Comparison of ENCODE assay signal across 12 cellular contexts in the genomic region with DNA sequence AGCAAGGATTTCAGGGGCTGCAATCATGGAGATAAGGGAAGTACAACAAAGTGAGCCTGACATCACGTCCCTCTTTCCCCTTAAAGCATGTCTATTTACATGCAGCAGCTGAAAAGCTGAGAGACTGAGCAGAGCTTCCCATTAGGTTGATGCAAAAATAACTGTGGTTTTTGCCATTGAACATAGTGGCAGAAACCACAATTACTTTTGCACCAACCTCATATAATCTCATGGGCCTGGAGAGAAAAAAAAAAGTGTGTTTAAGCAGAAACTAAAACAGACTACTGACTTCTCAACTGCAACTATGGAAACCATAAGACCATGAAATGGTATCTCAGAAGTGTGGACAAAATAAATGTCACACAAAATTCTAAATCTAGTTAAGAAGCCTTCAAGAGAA. TPM values are rescaled to one million over a fixed set of nuclear protein-coding genes. Genes with fewer than 3 reads are reported as not detected.
DNase-seq lines count a peak whose midpoint lies in the region; ATAC-seq, FAIRE-seq and TF ChIP-seq lines count a peak whose summit lies in the region.
"Had no signal": no experiment of that assay in that cellular context is flagged by ENCODE, and none has a peak within 500 bp of the region (broad histone marks: within the 10 kb centered on the region; RNA-seq: fewer than 3 reads in every experiment).

No MANE protein-coding gene starts in this region.

- FAIRE-seq in endothelial cell of umbilical vein (lab: Jason Lieb, UNC): peak; percentile 53
- FAIRE-seq: colon had no signal

- 100% methylated on average over 1 of the region's 1 CpG for WGBS in mammary epithelial cell (ENCODE audit: low coverage, missing lambda C conversion rate)
- WGBS in transverse colon (ENCODE audit: low coverage in 1 of 2), 2 donors: 85% methylated on average over 1 of the region's 1 CpG; no CpG with 5 or more reads in 1 of the 2 donors

- peaks cover 20% of the 10 kb centered on the region for H3K4me1 Mint-ChIP-seq in MCF 10A (ENCODE audit: insufficient read depth, unreplicated experiment)

- POLR2A ChIA-PET in MCF 10A (lab: Yijun Ruan, JAX): no interaction called here
- POLR2A ChIA-PET in OCI-LY7 (lab: Charles Lee): interaction anchor here (0.7 to 5.7 kb wide), 6 partner anchors 13 to 70 kb away, joined by 3 to 39 read pairs (median 4); partner anchors contain the start of genes CCDC12 and NBEAL2
- POLR2A ChIA-PET in endothelial cell of umbilical vein (lab: Charles Lee): no interaction called here

- H3K27ac ChIP-seq in mammary epithelial cell (ENCODE audit: insufficient read depth, low read depth, low read length): no peak overlapping the region
- peak overlapping the region; percentile 100 for H3K27ac ChIP-seq in OCI-LY7 (ENCODE audit: low read depth, low read length, poor library complexity, severe bottlenecking)
- H3K27ac ChIP-seq in endothelial cell of umbilical vein (ENCODE audit: insufficient read depth, low read depth, low read length): no peak overlapping the region
- H3K27ac ChIP-seq in transverse colon: peak overlapping the region; percentile 68 to 87 (median 78)

- intact Hi-C loops in MCF 10A (cut with micrococcal nuclease) (no loop called here), mammary epithelial cell (cut with micrococcal nuclease) (no loop called here), OCI-LY7 (cut with micrococcal nuclease; ENCODE audit: unreplicated experiment) (loop anchor here (5.0 kb wide), 3 partner anchors 234 to 454 kb away; partner anchors contain the start of genes PTPN23 and SETD2), endothelial cell of umbilical vein (cut with micrococcal nuclease) (loop anchor here (5.0 to 10.0 kb wide), 2 partner anchors 397 to 439 kb away; no protein-coding TSS in a partner anchor), transverse colon (cut with DNase I; ENCODE audit: low total_unique reads) (no loop called here)

- H3K4me2 ChIP-seq in mammary epithelial cell (ENCODE audit: insufficient read depth, low read depth, low read length) (no peak overlapping the region), OCI-LY7 (ENCODE audit: low read length) (peak overlapping the region; percentile 82), endothelial cell of umbilical vein (ENCODE audit: insufficient read depth, low read length) (no peak overlapping the region)

- H3K27ac Mint-ChIP-seq in MCF 10A (ENCODE audit: low read depth, unreplicated experiment): peak overlapping the region; percentile 36

- H3K27me3 ChIP-seq in mammary epithelial cell (ENCODE audit: insufficient read depth, low read length) (no peaks in the 10 kb centered on the region), endothelial cell of umbilical vein (ENCODE audit: control insufficient read depth in 2 of 2, insufficient read depth in 2 of 2, low read length in 2 of 2) (no peaks in the 10 kb centered on the region), transverse colon (no peaks in the 10 kb centered on the region)

- H3K4me3 ChIP-seq in mammary epithelial cell (replicated peaks in 1 of 3; ENCODE audit: insufficient read depth in 1 of 3, low read depth in 2 of 3, low read length in 3 of 3): no peak overlapping the region
- peak overlapping the region; percentile 52 for H3K4me3 ChIP-seq in OCI-LY7 (ENCODE audit: low read depth, low read length, poor library complexity, severe bottlenecking)
- no peak overlapping the region for H3K4me3 ChIP-seq in endothelial cell of umbilical vein (replicated peaks in 1 of 3; ENCODE audit: insufficient read depth in 1 of 3, low read depth in 1 of 3, low read length in 3 of 3)
- no peak overlapping the region for H3K4me3 ChIP-seq in transverse colon

- BruUV-seq in MCF 10A (replicated peaks; lab: Mats Ljungman, UMichigan) (no TSS peak), mammary epithelial cell (replicated peaks; lab: Mats Ljungman, UMichigan) (no TSS peak), OCI-LY7 (replicated peaks; lab: Mats Ljungman, UMichigan) (no TSS peak), endothelial cell of umbilical vein (replicated peaks; lab: Mats Ljungman, UMichigan) (no TSS peak)

- H3K9me2 ChIP-seq in OCI-LY7 (ENCODE audit: insufficient read depth, low read length): no peaks in the 10 kb centered on the region

- H3K36me3 Mint-ChIP-seq in MCF 10A (ENCODE audit: insufficient read depth, unreplicated experiment): peaks cover 37% of the 10 kb centered on the region

- H3K79me2 ChIP-seq in mammary epithelial cell (ENCODE audit: insufficient read depth, low read length): peaks cover 79% of the 10 kb centered on the region
- peaks cover 70% of the 10 kb centered on the region for H3K79me2 ChIP-seq in OCI-LY7 (ENCODE audit: insufficient read depth, low read depth, low read length)
- H3K79me2 ChIP-seq in endothelial cell of umbilical vein (ENCODE audit: control insufficient read depth, insufficient read depth, low read length): peaks cover 61% of the 10 kb centered on the region

- H3K9me3 ChIP-seq in mammary epithelial cell (replicated peaks; ENCODE audit: insufficient read depth, low read length) (no peaks in the 10 kb centered on the region), OCI-LY7 (ENCODE audit: low read length) (no peaks in the 10 kb centered on the region), endothelial cell of umbilical vein (replicated peaks; ENCODE audit: control insufficient read depth, insufficient read depth, low read length) (no peaks in the 10 kb centered on the region), transverse colon (no peaks in the 10 kb centered on the region)

- H3K9me3 Mint-ChIP-seq in MCF 10A (ENCODE audit: unreplicated experiment): no peaks in the 10 kb centered on the region

- no peak overlapping the region for H2AFZ ChIP-seq in mammary epithelial cell (ENCODE audit: low read depth, low read length)
- no peak overlapping the region for H2AFZ ChIP-seq in OCI-LY7 (ENCODE audit: low read length)
- H2AFZ ChIP-seq in endothelial cell of umbilical vein (ENCODE audit: low read depth, low read length): no peak overlapping the region

- TF ChIP-seq EP300 in transverse colon (IDR thresholded peaks at IDR 0.05; ENCODE audit: low read depth): no peak

- H4K20me1 ChIP-seq in mammary epithelial cell (ENCODE audit: insufficient read depth, low read length) (no peaks in the 10 kb centered on the region), OCI-LY7 (ENCODE audit: insufficient read depth, low read length) (0 out of 2 replicates have a peak, but pooled peaks cover 4% of the 10 kb centered on the region), endothelial cell of umbilical vein (replicated peaks; ENCODE audit: control insufficient read depth, extremely low read depth, insufficient read depth, low read length) (no peaks in the 10 kb centered on the region)

- no peaks in the 10 kb centered on the region for H3K9me1 ChIP-seq in endothelial cell of umbilical vein (replicated peaks; ENCODE audit: control insufficient read depth, extremely low read depth, insufficient read depth, low read length)

- ATAC-seq in GM18505 (IDR thresholded peaks at IDR 0.05; ENCODE audit: unreplicated experiment): no peak

- CTCF ChIA-PET in MCF 10A (lab: Yijun Ruan, JAX) (interaction anchor here (0.7 to 1.4 kb wide), 2 partner anchors 9 to 19 kb away, joined by 3 to 8 read pairs; no protein-coding TSS in a partner anchor), mammary epithelial cell (lab: Charles Lee; ENCODE audit: low non-redundant PET) (no interaction called here), OCI-LY7 (lab: Charles Lee; ENCODE audit: unreplicated experiment) (no interaction called here), endothelial cell of umbilical vein (lab: Charles Lee) (interaction anchor here (0.7 to 1.7 kb wide), 4 partner anchors 48 to 100 kb away, joined by 3 to 5 read pairs (median 4); partner anchors contain the start of gene CCDC12)

- DNase-seq in MCF 10A (ENCODE audit: unreplicated experiment) (no peak), mammary epithelial cell (no peak), OCI-LY7 (ENCODE audit: low spot score) (peak; percentile 77), endothelial cell of umbilical vein (ENCODE audit: low read depth, low spot score) (no peak), transverse colon (no peak), GM03348 (ENCODE audit: low spot score) (no peak), NCI-H1436 treated with DMSO at 0.1 percent for 48 hours (lab: John Stamatoyannopoulos, UW) (no peak)
- DNase-seq: NCI-H187, SHP77 treated with DMSO at 0.1 percent for 48 hours had no signal

- TF ChIP-seq POLR2A in endothelial cell of umbilical vein (IDR thresholded peaks at IDR 0.05; ENCODE audit: low read depth, low read length) (no peak), transverse colon (IDR thresholded peaks at IDR 0.05) (no peak), GM18505 (IDR thresholded peaks at IDR 0.05; ENCODE audit: borderline replicate concordance, extremely low read depth, insufficient read depth, insufficient read length) (no peak)

- dilution Hi-C loops in mammary epithelial cell (cut with HindIII; ENCODE audit: low sequenced_read_pairs): no loop called here
- dilution Hi-C loops in endothelial cell of umbilical vein (cut with MboI; ENCODE audit: extremely low pct_ligation_motif_present, low sequenced_read_pairs): no loop called here

- H3K4me1 ChIP-seq in mammary epithelial cell (ENCODE audit: insufficient read depth, low read length) (peaks cover 35% of the 10 kb centered on the region), OCI-LY7 (ENCODE audit: insufficient read depth, low read length, poor library complexity, severe bottlenecking) (peaks cover 94% of the 10 kb centered on the region), endothelial cell of umbilical vein (ENCODE audit: control insufficient read depth, extremely low read depth, insufficient read depth, low read length) (peaks cover 54% of the 10 kb centered on the region), transverse colon (peaks cover 56 to 75% (median 67%) of the 10 kb centered on the region in 4 donors)

- no peak overlapping the region for H3K4me3 Mint-ChIP-seq in MCF 10A (ENCODE audit: unreplicated experiment)

- no peak overlapping the region for H3K9ac ChIP-seq in mammary epithelial cell (ENCODE audit: insufficient read depth, low read length)
- H3K9ac ChIP-seq in endothelial cell of umbilical vein (replicated peaks; ENCODE audit: extremely low read depth, insufficient read depth, low read length): no peak overlapping the region

- H3K36me3 ChIP-seq in mammary epithelial cell (ENCODE audit: insufficient read depth, low read length) (peaks cover 3% of the 10 kb centered on the region), OCI-LY7 (ENCODE audit: insufficient read depth, low read length) (peaks cover 76% of the 10 kb centered on the region), endothelial cell of umbilical vein (ENCODE audit: control insufficient read depth in 2 of 2, extremely low read depth in 1 of 2, insufficient read depth in 2 of 2, low read length in 2 of 2) (peaks cover 0 to 16% of the 10 kb centered on the region in 2 experiments), transverse colon (peaks cover 0 to 8% (median 3%) of the 10 kb centered on the region in 4 donors)

- no peak for TF ChIP-seq CTCF in MCF 10A (IDR thresholded peaks at IDR 0.05; ENCODE audit: unreplicated experiment)
- TF ChIP-seq CTCF in mammary epithelial cell (conservative IDR thresholded peaks at IDR 0.05 in 1 of 2, IDR thresholded peaks at IDR 0.05 in 1 of 2; ENCODE audit: extremely low read depth in 1 of 2, insufficient read depth in 1 of 2, low read depth in 1 of 2, low read length in 2 of 2): no peak
- no peak for TF ChIP-seq CTCF in OCI-LY7 (conservative IDR thresholded peaks at IDR 0.05; ENCODE audit: low read length)
- no peak for TF ChIP-seq CTCF in endothelial cell of umbilical vein (IDR thresholded peaks at IDR 0.05; ENCODE audit: extremely low read depth in 1 of 2, insufficient read depth in 1 of 2, low read depth in 1 of 2, low read length in 2 of 2)
- TF ChIP-seq CTCF in transverse colon (IDR thresholded peaks at IDR 0.05): no peak

- in situ Hi-C loops in mammary epithelial cell (cut with MboI; ENCODE audit: low sequenced_read_pairs in 2 of 2): no loop called here
- in situ Hi-C loops in transverse colon (cut with MboI; ENCODE audit: low pct_ligation_motif_present in 1 of 4, low pct_unique_long_range_greater_than_20kb in 1 of 4, low sequenced_read_pairs in 3 of 4): loop anchor here in 1 of 4 donors (10.0 kb wide), 1 partner anchor 67 kb away; no protein-coding TSS in a partner anchor

- no peaks in the 10 kb centered on the region for H3K27me3 Mint-ChIP-seq in MCF 10A (ENCODE audit: insufficient read depth, unreplicated experiment)

RNA-seq across cellular contexts. Expression of gene CCDC12, which starts 48.2 kb away (rescaled TPM):
- total RNA-seq in MCF 10A (2022) (43.9 and 45.9 TPM in 2 replicates), mammary epithelial cell (10 to 100 TPM; 17.8 to 42.1 TPM), OCI-LY7 (2022) (107 and 116 TPM in 2 replicates), endothelial cell of umbilical vein (45.0 and 50.5 TPM in 2 replicates), transverse colon (10 to 100 TPM; 50.1 to 72.9 (median 53.0) TPM)
- polyA plus RNA-seq in mammary epithelial cell (31.4 TPM), endothelial cell of umbilical vein (31.2 and 35.1 TPM in 2 replicates)
- polyA minus RNA-seq in mammary epithelial cell (19.6 TPM), endothelial cell of umbilical vein (64.5 and 73.4 TPM in 2 replicates)
- 74.9 and 102 TPM in 2 replicates for total RNA-seq in OCI-LY7 (2014; rRNA removed; shearing (Covaris generic))
- 48.1 and 49.0 TPM in 2 replicates for polyA plus RNA-seq in endothelial cell of umbilical vein (2011; cell fraction: cytosol; rRNA removed)
- polyA plus RNA-seq in endothelial cell of umbilical vein (2011; cell fraction: nucleus; rRNA removed): 58.5 and 62.2 TPM in 2 replicates
- 24.0 and 28.2 TPM in 2 replicates for polyA plus RNA-seq in endothelial cell of umbilical vein (2012)
- polyA minus RNA-seq in endothelial cell of umbilical vein (2011; cell fraction: cytosol; rRNA and poly(A)+ RNA removed): 13.3 TPM
- polyA minus RNA-seq in endothelial cell of umbilical vein (2011; cell fraction: nucleus; rRNA and poly(A)+ RNA removed): 64.2 and 70.6 TPM in 2 replicates

RNA-seq across cellular contexts. Expression of gene PTH1R, which starts 50.8 kb away (rescaled TPM):
- total RNA-seq in MCF 10A (2022): not detected in 2 replicates
- total RNA-seq in mammary epithelial cell: under 1 TPM in 1 of 2 donors, not detected in 1; 0.33 TPM
- polyA plus RNA-seq in mammary epithelial cell: not detected
- not detected for polyA minus RNA-seq in mammary epithelial cell
- not detected in 2 replicates for total RNA-seq in OCI-LY7 (2014; rRNA removed; shearing (Covaris generic))
- not detected in 2 replicates for total RNA-seq in OCI-LY7 (2022)
- total RNA-seq in endothelial cell of umbilical vein: 0.46 and 0.65 TPM in 2 replicates
- 0.08 TPM in 1 of 2 replicates, not detected in the other for polyA plus RNA-seq in endothelial cell of umbilical vein
- 0.14 and 0.25 TPM in 2 replicates for polyA plus RNA-seq in endothelial cell of umbilical vein (2011; cell fraction: cytosol; rRNA removed)
- 0.15 and 0.30 TPM in 2 replicates for polyA plus RNA-seq in endothelial cell of umbilical vein (2011; cell fraction: nucleus; rRNA removed)
- 0.17 TPM in 1 of 2 replicates, not detected in the other for polyA plus RNA-seq in endothelial cell of umbilical vein (2012)
- not detected in 2 replicates for polyA minus RNA-seq in endothelial cell of umbilical vein
- not detected for polyA minus RNA-seq in endothelial cell of umbilical vein (2011; cell fraction: cytosol; rRNA and poly(A)+ RNA removed)
- polyA minus RNA-seq in endothelial cell of umbilical vein (2011; cell fraction: nucleus; rRNA and poly(A)+ RNA removed): not detected in 2 replicates
- total RNA-seq in transverse colon: 1 to 10 TPM in 2 of 4 donors, under 1 TPM in 1, not detected in 1; 0.60 to 2.5 (median 1.4) TPM
- polyA plus RNA-seq: neural cell had no signal

RNA-seq across cellular contexts. Expression of gene NBEAL2, which starts 51.2 kb away (rescaled TPM):
- total RNA-seq in MCF 10A (2022) (14.2 and 20.2 TPM in 2 replicates), mammary epithelial cell (10 to 100 TPM; 21.3 to 42.3 TPM), OCI-LY7 (2022) (129 and 149 TPM in 2 replicates), endothelial cell of umbilical vein (84.7 and 90.1 TPM in 2 replicates), transverse colon (100 to 1,000 TPM in 2 of 4 donors, 10 to 100 TPM in 2; 81.1 to 163 (median 122) TPM)
- polyA plus RNA-seq in mammary epithelial cell (24.6 TPM), endothelial cell of umbilical vein (48.0 and 51.9 TPM in 2 replicates)
- polyA minus RNA-seq in mammary epithelial cell (63.5 TPM), endothelial cell of umbilical vein (38.0 and 60.8 TPM in 2 replicates)
- total RNA-seq in OCI-LY7 (2014; rRNA removed; shearing (Covaris generic)): 53.3 and 74.9 TPM in 2 replicates
- polyA plus RNA-seq in endothelial cell of umbilical vein (2011; cell fraction: cytosol; rRNA removed): 18.2 and 22.1 TPM in 2 replicates
- polyA plus RNA-seq in endothelial cell of umbilical vein (2011; cell fraction: nucleus; rRNA removed): 329 and 436 TPM in 2 replicates
- polyA plus RNA-seq in endothelial cell of umbilical vein (2012): 38.7 and 46.6 TPM in 2 replicates
- polyA minus RNA-seq in endothelial cell of umbilical vein (2011; cell fraction: cytosol; rRNA and poly(A)+ RNA removed): 8.8 TPM
- 67.7 and 92.5 TPM in 2 replicates for polyA minus RNA-seq in endothelial cell of umbilical vein (2011; cell fraction: nucleus; rRNA and poly(A)+ RNA removed)

Comparison
In these comparisons a context has a peak if more than half of its experiments do, and no peak if none do; other contexts are left out.
1. CTCF ChIA-PET loops: an anchor here in MCF 10A (0.7 to 1.4 kb wide) and endothelial cell of umbilical vein (0.7 to 1.7 kb wide); none called in mammary epithelial cell and OCI-LY7.
2. H3K27ac ChIP-seq: peak in OCI-LY7 (single experiment) and transverse colon (4 of 4); none in mammary epithelial cell (single experiment) and endothelial cell of umbilical vein (single experiment).
3. intact Hi-C loops: an anchor here in OCI-LY7 (5.0 kb wide) and endothelial cell of umbilical vein (5.0 to 10.0 kb wide); none called in MCF 10A, mammary epithelial cell and transverse colon.